22 cellular contexts compared by ENCODE assay signal in genomic region chr1:217857061-217857460, GRCh38.
A peak's percentile ranks its signal among the peaks of the same experiment; 100 is the strongest.
DNase-seq lines count a peak whose midpoint lies in the region; ATAC-seq and TF ChIP-seq lines count a peak whose summit lies in the region.
"Had no signal": no experiment of that assay in that cellular context is flagged by ENCODE, and none has a peak within 500 bp of the region (broad histone marks: within the 10 kb centered on the region; RNA-seq: fewer than 3 reads in every experiment).

No MANE protein-coding gene starts in this region.

- DNase-seq in cardiac muscle cell (ENCODE audit: low read depth in 1 of 2, low spot score in 1 of 2) = peak; percentile 6 to 66
- DNase-seq in left ventricle myocardium inferior = no peak
- peak; percentile 76 for DNase-seq in left kidney (ENCODE audit: low read depth, low spot score)
- DNase-seq in thyroid gland = peak; percentile 39 to 59
- DNase-seq in gastrocnemius medialis = no peak
- DNase-seq in activated CD4-positive, alpha-beta T cell treated with anti-CD3 and anti-CD28 coated beads for 48 hours = no peak
- DNase-seq in transverse colon = no peak
- DNase-seq: activated CD4-positive, alpha-beta T cell treated with anti-CD3 and anti-CD28 coated beads, Interleukin-2, amount 10 ng/mL, durations not matched to agents 7 days and 5 days; activated CD8-positive, alpha-beta memory T cell treated with anti-CD3 and anti-CD28 coated beads, Interleukin-2, amount 50 U/mL, for 4 hours; activated effector memory CD4-positive, alpha-beta T cell treated with anti-CD3 and anti-CD28 coated beads, Interleukin-2, amount 50 U/mL, for 16 hours; adrenal gland; GF-D8; H7; mammary epithelial cell; naive thymus-derived CD4-positive, alpha-beta T cell; small intestine; T-cell had no signal

- H3K9me3 ChIP-seq in cardiac muscle cell (ENCODE audit: low read depth) (no peaks in the 10 kb centered on the region), left ventricle myocardium inferior (replicated peaks) (peaks cover 13% of the 10 kb centered on the region), thyroid gland (no peaks in the 10 kb centered on the region), gastrocnemius medialis (no peaks in the 10 kb centered on the region), transverse colon (no peaks in the 10 kb centered on the region)
- H3K9me3 ChIP-seq: vagina had no signal

- no peak for TF ChIP-seq EP300 in transverse colon (IDR thresholded peaks at IDR 0.05; ENCODE audit: low read depth)

- H3K27ac ChIP-seq in cardiac muscle cell = peak overlapping the region; percentile 19
- H3K27ac ChIP-seq in left ventricle myocardium inferior (replicated peaks) = no peak overlapping the region
- no peak overlapping the region for H3K27ac ChIP-seq in thyroid gland
- no peak overlapping the region for H3K27ac ChIP-seq in gastrocnemius medialis
- H3K27ac ChIP-seq in transverse colon = no peak overlapping the region
- H3K27ac ChIP-seq: adrenal gland, C4-2B, parathyroid adenoma, vagina had no signal

- TF ChIP-seq POLR2A in thyroid gland (IDR thresholded peaks at IDR 0.05) = no peak
- no peak for TF ChIP-seq POLR2A in gastrocnemius medialis (IDR thresholded peaks at IDR 0.05)
- TF ChIP-seq POLR2A in transverse colon (IDR thresholded peaks at IDR 0.05) = no peak

- intact Hi-C loops in left ventricle myocardium inferior (cut with micrococcal nuclease) = no loop called here
- intact Hi-C loops in thyroid gland (cut with DNase I) = no loop called here
- intact Hi-C loops in gastrocnemius medialis (cut with DNase I; ENCODE audit: low total_unique reads) = no loop called here
- intact Hi-C loops in transverse colon (cut with DNase I; ENCODE audit: low total_unique reads) = no loop called here

- TF ChIP-seq CTCF in cardiac muscle cell (IDR thresholded peaks at IDR 0.05; ENCODE audit: low read depth, low read length) (no peak), left ventricle myocardium inferior (IDR thresholded peaks at IDR 0.05; ENCODE audit: borderline replicate concordance) (no peak), thyroid gland (IDR thresholded peaks at IDR 0.05) (no peak), gastrocnemius medialis (IDR thresholded peaks at IDR 0.05 in 4 of 5, conservative IDR thresholded peaks at IDR 0.05 in 1 of 5) (no peak), transverse colon (IDR thresholded peaks at IDR 0.05) (no peak)

- H3K27me3 ChIP-seq in cardiac muscle cell (no peaks in the 10 kb centered on the region), left ventricle myocardium inferior (ENCODE audit: low read depth) (no peaks in the 10 kb centered on the region), thyroid gland (no peaks in the 10 kb centered on the region), gastrocnemius medialis (no peaks in the 10 kb centered on the region), transverse colon (no peaks in the 10 kb centered on the region)
- H3K27me3 ChIP-seq: adrenal gland, vagina had no signal

- WGBS in thyroid gland, 2 donors = 13 to 21% methylated on average over 5 of the region's 5 CpGs
- WGBS in transverse colon (ENCODE audit: low coverage in 1 of 2), 2 donors = 58 to 65% methylated on average over 3 to 5 of the region's 5 CpGs

- H3K4me3 ChIP-seq in cardiac muscle cell = no peak overlapping the region
- H3K4me3 ChIP-seq in left ventricle myocardium inferior = no peak overlapping the region
- H3K4me3 ChIP-seq in thyroid gland (replicated peaks in 1 of 3) = no peak overlapping the region
- no peak overlapping the region for H3K4me3 ChIP-seq in gastrocnemius medialis
- H3K4me3 ChIP-seq in transverse colon = no peak overlapping the region
- H3K4me3 ChIP-seq: adrenal gland, vagina had no signal

- H3K4me1 ChIP-seq in cardiac muscle cell (ENCODE audit: low read depth) = peaks cover 24% of the 10 kb centered on the region
- H3K4me1 ChIP-seq in left ventricle myocardium inferior = peaks cover 9% of the 10 kb centered on the region
- peaks cover 8 to 10% of the 10 kb centered on the region in 2 donors for H3K4me1 ChIP-seq in thyroid gland
- H3K4me1 ChIP-seq in gastrocnemius medialis = no peaks in the 10 kb centered on the region
- H3K4me1 ChIP-seq in transverse colon = no peaks in the 10 kb centered on the region
- H3K4me1 ChIP-seq: adrenal gland, parathyroid adenoma, vagina had no signal

- ATAC-seq in SK-N-SH treated with all-trans-retinoic acid at 6 μM for 48 hours = peak; percentile 94
- no peak for ATAC-seq in gastrocnemius medialis
- ATAC-seq: naive thymus-derived CD4-positive, alpha-beta T cell; Right ventricle myocardium inferior; T-cell had no signal

- H3K36me3 ChIP-seq in cardiac muscle cell (no peaks in the 10 kb centered on the region), left ventricle myocardium inferior (no peaks in the 10 kb centered on the region), thyroid gland (no peaks in the 10 kb centered on the region), gastrocnemius medialis (no peaks in the 10 kb centered on the region), transverse colon (no peaks in the 10 kb centered on the region)
- H3K36me3 ChIP-seq: adrenal gland, vagina had no signal

- in situ Hi-C loops in gastrocnemius medialis (cut with MboI; ENCODE audit: low sequenced_read_pairs in 4 of 4) = no loop called here
- in situ Hi-C loops in transverse colon (cut with MboI; ENCODE audit: low pct_ligation_motif_present in 1 of 4, low pct_unique_long_range_greater_than_20kb in 1 of 4, low sequenced_read_pairs in 3 of 4) = no loop called here

TF ChIP-seq in SK-N-SH treated with all-trans-retinoic acid at 6 μM for 48 hours, 23 proteins besides CTCF, POLR2A, EP300 and RAD21:
- TF ChIP-seq ISL1 (CRISPR knock-in tag; IDR thresholded peaks at IDR 0.05) (peak; percentile 97), RARB (CRISPR knock-in tag; IDR thresholded peaks at IDR 0.05) (peak; percentile 73; the same call in 1 of the 2 replicates), GLIS3 (CRISPR knock-in tag; IDR thresholded peaks at IDR 0.05) (no peak), TOX (CRISPR knock-in tag; IDR thresholded peaks at IDR 0.05; ENCODE audit: borderline replicate concordance) (peak; percentile 79)
TF ChIP-seq in SK-N-SH treated with all-trans-retinoic acid at 6 μM for 48 hours: peak in this region for 3.

Comparison
In these comparisons a context has a peak if more than half of its experiments do, and no peak if none do; other contexts are left out.
1. DNase-seq: peak in cardiac muscle cell (2 of 2), left kidney (single experiment) and thyroid gland (2 of 2); none in left ventricle myocardium inferior (single experiment), gastrocnemius medialis (0 of 2), activated CD4-positive, alpha-beta T cell treated with anti-CD3 and anti-CD28 coated beads for 48 hours (single experiment) and transverse colon (single experiment).